In genomic region chr12:22530-23201, GRCh38 we compare ENCODE assay signal across 13 cellular contexts. TPM values are rescaled to one million over a fixed set of nuclear protein-coding genes. Genes with fewer than 3 reads are reported as not detected.
DNase-seq lines count a peak whose midpoint lies in the region; ATAC-seq lines count a peak whose summit lies in the region.
"Had no signal": no experiment of that assay in that cellular context is flagged by ENCODE, and none has a peak within 500 bp of the region (broad histone marks: within the 10 kb centered on the region; RNA-seq: fewer than 3 reads in every experiment).

No MANE protein-coding gene starts in this region.

- ATAC-seq in HG02588 (IDR thresholded peaks at IDR 0.05; ENCODE audit: unreplicated experiment) (peak; percentile 24), esophagus mucosa (peak; percentile 53), HG02763 (IDR thresholded peaks at IDR 0.05; ENCODE audit: unreplicated experiment) (no peak)
- ATAC-seq in stimulated activated naive CD8-positive, alpha-beta T cell treated with anti-CD3 and anti-CD28 coated beads, Interleukin-15, amount 100 ng/mL, for 72 hours: peak; percentile 31

- H3K27ac Mint-ChIP-seq in stimulated activated naive CD8-positive, alpha-beta T cell treated with anti-CD3 and anti-CD28 coated beads, Interleukin-15, amount 100 ng/mL, for 72 hours: peak overlapping the region in 1 of 2 donors; percentile 13

- H3K4me3 Mint-ChIP-seq in stimulated activated naive CD8-positive, alpha-beta T cell treated with anti-CD3 and anti-CD28 coated beads, Interleukin-15, amount 100 ng/mL, for 72 hours: no peak overlapping the region

- peak; percentile 57 for DNase-seq in activated CD8-positive, alpha-beta memory T cell treated with anti-CD3 and anti-CD28 coated beads for 24 hours
- no peak for DNase-seq in activated CD8-positive, alpha-beta memory T cell treated with anti-CD3 and anti-CD28 coated beads, Interleukin-2, amount 50 U/mL, for 4 hours
- DNase-seq in stimulated activated naive CD8-positive, alpha-beta T cell treated with anti-CD3 and anti-CD28 coated beads, Interleukin-15, amount 100 ng/mL, for 72 hours: no peak
- DNase-seq in cortex of kidney (lab: John Stamatoyannopoulos, UW): no peak
- DNase-seq in midbrain (lab: John Stamatoyannopoulos, UW): no peak
- DNase-seq: central memory CD4-positive, alpha-beta T cell; NCI-H1436 treated with DMSO at 0.1 percent for 48 hours; WERI-Rb-1 had no signal

- peaks cover 18% of the 10 kb centered on the region for H3K4me1 Mint-ChIP-seq in stimulated activated naive CD8-positive, alpha-beta T cell treated with anti-CD3 and anti-CD28 coated beads, Interleukin-15, amount 100 ng/mL, for 72 hours

- no peaks in the 10 kb centered on the region for H3K9me3 Mint-ChIP-seq in stimulated activated naive CD8-positive, alpha-beta T cell treated with anti-CD3 and anti-CD28 coated beads, Interleukin-15, amount 100 ng/mL, for 72 hours

- H3K27me3 Mint-ChIP-seq in stimulated activated naive CD8-positive, alpha-beta T cell treated with anti-CD3 and anti-CD28 coated beads, Interleukin-15, amount 100 ng/mL, for 72 hours: no peaks in the 10 kb centered on the region

RNA-seq across cellular contexts. Expression of gene IQSEC3, which starts 43.9 kb away (rescaled TPM):
- 0.28 TPM for total RNA-seq in esophagus mucosa
- total RNA-seq: H4, NCI-H460 had no signal
